In the genomic region with DNA sequence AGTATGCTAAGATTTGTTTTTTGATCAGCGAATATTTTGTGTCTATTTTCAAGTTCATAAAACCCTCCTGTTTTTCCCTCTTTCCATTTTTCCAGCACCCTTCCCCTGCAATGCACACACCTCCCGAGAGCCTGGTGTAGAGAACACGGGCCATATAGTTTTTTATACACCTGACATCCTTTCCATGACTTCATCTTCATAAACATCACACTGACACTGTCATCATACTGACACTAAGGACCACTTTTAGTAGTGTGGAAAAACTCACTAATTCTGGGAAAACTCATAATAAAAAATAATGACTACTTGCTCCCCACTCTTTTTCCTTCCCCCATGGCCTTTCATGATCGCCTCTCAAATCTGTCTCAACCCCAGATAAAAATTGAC, we compare ENCODE assay signal across 18 cellular contexts.
DNase-seq lines count a peak whose midpoint lies in the region; ATAC-seq and TF ChIP-seq lines count a peak whose summit lies in the region.
"Had no signal": no experiment of that assay in that cellular context is flagged by ENCODE, and none has a peak within 500 bp of the region (broad histone marks: within the 10 kb centered on the region; RNA-seq: fewer than 3 reads in every experiment).

No MANE protein-coding gene starts in this region.

- peak overlapping the region; percentile 90 for H3K4me2 ChIP-seq in fibroblast of lung (ENCODE audit: extremely low read depth, insufficient read depth, low read length)
- peak overlapping the region; percentile 85 for H3K4me2 ChIP-seq in osteoblast (ENCODE audit: insufficient read depth, low read length)

- H3K4me3 ChIP-seq in AG09309 (ENCODE audit: control insufficient read depth, low read depth, low read length) (peak overlapping the region; percentile 29), fibroblast of lung (replicated peaks in 1 of 4; ENCODE audit: control extremely low read depth in 1 of 4, insufficient read depth in 1 of 4, low read depth in 3 of 4, low read length in 4 of 4) (peak overlapping the region; percentile 15 to 45 (median 24)), osteoblast (ENCODE audit: insufficient read depth, low read length) (peak overlapping the region; percentile 63)
- H3K4me3 ChIP-seq: esophagus muscularis mucosa, heart right ventricle, mucosa of descending colon had no signal

- no peak for DNase-seq in AG09309 (ENCODE audit: low read depth)
- DNase-seq in NCI-H226: peak; percentile 11
- DNase-seq in fibroblast of lung (ENCODE audit: low read depth in 2 of 2): no peak
- no peak for DNase-seq in osteoblast (ENCODE audit: insufficient read length, low spot score, missing footprints)
- DNase-seq in cortex of kidney (lab: John Stamatoyannopoulos, UW): no peak
- DNase-seq in NOMO-1 (lab: John Stamatoyannopoulos, UW; ENCODE audit: unreplicated experiment in 2 of 2): no peak
- no peak for DNase-seq in NAMALWA (ENCODE audit: low spot score)
- DNase-seq: amygdala, Calu3, heart right ventricle, kidney, mucosa of descending colon, NCI-H1092, NCI-H2107 had no signal

- H2AFZ ChIP-seq in fibroblast of lung (ENCODE audit: low read length): no peak overlapping the region
- peak overlapping the region; percentile 85 for H2AFZ ChIP-seq in osteoblast (ENCODE audit: low read length)

- H3K36me3 ChIP-seq in fibroblast of lung (ENCODE audit: control insufficient read depth, insufficient read depth, low read length) (no peaks in the 10 kb centered on the region), osteoblast (ENCODE audit: insufficient read depth, low read length) (no peaks in the 10 kb centered on the region)
- H3K36me3 ChIP-seq: esophagus muscularis mucosa had no signal

- H4K20me1 ChIP-seq in fibroblast of lung (ENCODE audit: control insufficient read depth, extremely low read depth, insufficient read depth, low read length) (no peaks in the 10 kb centered on the region), osteoblast (ENCODE audit: insufficient read depth, low read length) (no peaks in the 10 kb centered on the region)

- no peak overlapping the region for H3K9ac ChIP-seq in fibroblast of lung (ENCODE audit: insufficient read depth, low read length)

- no peaks in the 10 kb centered on the region for H3K27me3 ChIP-seq in fibroblast of lung (ENCODE audit: control insufficient read depth, insufficient read depth, low read length)
- H3K27me3 ChIP-seq in osteoblast (ENCODE audit: insufficient read depth, low read length): no peaks in the 10 kb centered on the region
- H3K27me3 ChIP-seq: esophagus muscularis mucosa, heart right ventricle had no signal

- ATAC-seq in GM19324 (IDR thresholded peaks at IDR 0.05; ENCODE audit: low FRiP score, unreplicated experiment): no peak
- ATAC-seq: mucosa of descending colon, Panc1 had no signal

- peak overlapping the region; percentile 48 for H3K27ac ChIP-seq in fibroblast of lung (ENCODE audit: insufficient read depth, low read length)
- H3K27ac ChIP-seq in osteoblast (ENCODE audit: low read depth, low read length): peak overlapping the region; percentile 84
- H3K27ac ChIP-seq: esophagus muscularis mucosa, heart right ventricle, HL-60 had no signal

- peaks cover 3% of the 10 kb centered on the region for H3K4me1 ChIP-seq in fibroblast of lung (ENCODE audit: control insufficient read depth, extremely low read depth, insufficient read depth, low read length)
- peaks cover 23% of the 10 kb centered on the region for H3K4me1 ChIP-seq in osteoblast (ENCODE audit: insufficient read depth, low read length)
- H3K4me1 ChIP-seq: esophagus muscularis mucosa had no signal

- no peaks in the 10 kb centered on the region for H3K9me3 ChIP-seq in fibroblast of lung (ENCODE audit: control insufficient read depth, insufficient read depth, low read depth, low read length)
- H3K9me3 ChIP-seq in osteoblast (ENCODE audit: low read depth, low read length): no peaks in the 10 kb centered on the region
- H3K9me3 ChIP-seq: esophagus muscularis mucosa, heart right ventricle, mucosa of descending colon had no signal

- TF ChIP-seq CTCF in AG09309 (IDR thresholded peaks at IDR 0.05; ENCODE audit: control insufficient read depth, insufficient read depth, low read depth, low read length, missing control alignments) (no peak), fibroblast of lung (conservative IDR thresholded peaks at IDR 0.05 in 1 of 2, IDR thresholded peaks at IDR 0.05 in 1 of 2; ENCODE audit: low read depth in 1 of 2, low read length in 2 of 2) (no peak), osteoblast (IDR thresholded peaks at IDR 0.05; ENCODE audit: extremely low read depth, low read depth, low read length) (no peak)

- H3K79me2 ChIP-seq in fibroblast of lung (ENCODE audit: control insufficient read depth, insufficient read depth, low read length) (no peaks in the 10 kb centered on the region), osteoblast (ENCODE audit: insufficient read depth, low read length) (no peaks in the 10 kb centered on the region)
